ENCODE assay signal across 14 cellular contexts in the genomic region with DNA sequence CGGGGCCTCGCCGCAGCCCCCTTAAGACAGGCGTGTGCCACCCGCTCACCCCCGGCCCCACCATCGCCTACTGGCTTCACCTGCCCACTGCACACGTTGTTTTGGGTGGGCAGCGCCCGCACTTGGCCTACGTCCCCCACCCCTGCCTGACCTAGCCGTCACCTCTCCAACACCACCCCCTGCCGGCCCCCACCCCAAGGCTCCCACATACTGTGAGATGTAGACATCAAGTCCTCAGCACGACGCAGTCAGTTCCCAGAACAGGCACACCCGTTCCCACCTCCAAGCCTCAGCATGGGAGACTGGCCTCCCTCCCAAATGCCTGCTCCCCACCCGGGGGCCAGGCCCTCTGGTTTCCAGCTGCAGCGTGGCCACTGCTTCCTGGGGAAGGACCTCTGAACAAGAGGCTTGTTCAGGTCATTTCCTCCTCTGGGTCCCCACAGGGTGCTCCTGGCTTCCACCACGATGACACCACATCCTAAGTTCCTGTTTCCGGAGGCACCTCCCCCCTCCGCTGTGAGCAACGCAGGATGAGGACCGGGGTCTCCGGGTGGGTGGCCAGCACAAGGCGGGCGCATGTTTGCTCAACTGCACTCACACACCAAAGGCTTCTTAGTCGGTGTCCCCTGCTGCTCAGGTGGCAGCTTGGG. TPM values are rescaled to one million over a fixed set of nuclear protein-coding genes. Genes with fewer than 3 reads are reported as not detected.
A peak's percentile ranks its signal among the peaks of the same experiment; 100 is the strongest.
DNase-seq lines count a peak whose midpoint lies in the region; ATAC-seq and TF ChIP-seq lines count a peak whose summit lies in the region.
"Had no signal": no experiment of that assay in that cellular context is flagged by ENCODE, and none has a peak within 500 bp of the region (broad histone marks: within the 10 kb centered on the region; RNA-seq: fewer than 3 reads in every experiment).

No MANE protein-coding gene starts in this region.

- H3K4me3 Mint-ChIP-seq in T-helper 2 cell treated with Interferon-gamma antibody and Interleukin-4, amounts not matched to agents 5 μg/mL and 100 μg/mL, for 36 hours, result no peak overlapping the region

- H3K4me1 ChIP-seq in gastroesophageal sphincter (peaks cover 0 to 15% (median 0%) of the 10 kb centered on the region in 3 donors), spleen (peaks cover 4 to 28% (median 20%) of the 10 kb centered on the region in 6 donors), prostate gland (replicated peaks) (no peaks in the 10 kb centered on the region)

- H3K27ac ChIP-seq in gastroesophageal sphincter, result peak overlapping the region in 3 of 4 donors; percentile 62 to 68 (median 62)
- peak overlapping the region; percentile 2 to 74 (median 62) for H3K27ac ChIP-seq in spleen
- H3K27ac ChIP-seq in prostate gland, result no peak overlapping the region
- H3K27ac ChIP-seq: SJSA1 had no signal

- no peak overlapping the region for H3K4me3 ChIP-seq in gastroesophageal sphincter
- H3K4me3 ChIP-seq in spleen, result peak overlapping the region in 1 of 8 donors; percentile 37
- no peak overlapping the region for H3K4me3 ChIP-seq in prostate gland
- H3K4me3 ChIP-seq: SJSA1 had no signal

- H3K4me1 Mint-ChIP-seq in T-helper 2 cell treated with Interferon-gamma antibody and Interleukin-4, amounts not matched to agents 5 μg/mL and 100 μg/mL, for 36 hours (ENCODE audit: low read depth), result peaks cover 17% of the 10 kb centered on the region

- peak overlapping the region; percentile 36 for H3K27ac Mint-ChIP-seq in T-helper 2 cell treated with Interferon-gamma antibody and Interleukin-4, amounts not matched to agents 5 μg/mL and 100 μg/mL, for 36 hours

- 81% methylated on average over 11 of the region's 27 CpGs; no CpG with 5 or more reads in 1 of the 2 donors for WGBS in gastroesophageal sphincter (ENCODE audit: low coverage in 1 of 2), 2 donors
- 37 to 51% (median 49%) methylated on average over 21 to 27 of the region's 27 CpGs for WGBS in spleen, 5 donors
- WGBS in prostate gland, result 84% methylated on average over 27 of the region's 27 CpGs

- peak; percentile 14 for ATAC-seq in gastroesophageal sphincter
- no peak for ATAC-seq in HG03378 (IDR thresholded peaks at IDR 0.05; ENCODE audit: unreplicated experiment)

- H3K36me3 ChIP-seq in gastroesophageal sphincter (peaks cover 0 to 66% of the 10 kb centered on the region in 2 donors), spleen (peaks cover 0 to 43% (median 7%) of the 10 kb centered on the region in 6 donors), prostate gland (no peaks in the 10 kb centered on the region)

- peaks cover 7% of the 10 kb centered on the region for H3K36me3 Mint-ChIP-seq in T-helper 2 cell treated with Interferon-gamma antibody and Interleukin-4, amounts not matched to agents 5 μg/mL and 100 μg/mL, for 36 hours (ENCODE audit: low read depth)

- DNase-seq in T-helper 2 cell treated with Interferon-gamma antibody and Interleukin-4, amounts not matched to agents 5 μg/mL and 100 μg/mL, for 36 hours (ENCODE audit: low spot score), result no peak
- DNase-seq in T-helper 2 cell (no peak), UCSD-AML1 (lab: John Stamatoyannopoulos, UW; ENCODE audit: unreplicated experiment) (peak; percentile 71), spleen (peak; percentile 84), prostate gland (ENCODE audit: low spot score) (no peak), KG1 (lab: John Stamatoyannopoulos, UW) (no peak)
- DNase-seq: 8988T, DMS79 treated with DMSO at 0.1 percent for 48 hours, erythroblast, Karpas-422, NCI-H2227 treated with DMSO at 0.1 percent for 48 hours had no signal

- no peaks in the 10 kb centered on the region for H3K27me3 ChIP-seq in gastroesophageal sphincter
- H3K27me3 ChIP-seq in spleen (replicated peaks in 1 of 7), result no peaks in the 10 kb centered on the region
- H3K27me3 ChIP-seq in prostate gland (replicated peaks; ENCODE audit: insufficient read depth), result no peaks in the 10 kb centered on the region
- H3K27me3 ChIP-seq: SJSA1 had no signal

- H3K9me3 ChIP-seq in gastroesophageal sphincter (no peaks in the 10 kb centered on the region), spleen (peaks cover 0 to 5% (median 0%) of the 10 kb centered on the region in 8 donors), prostate gland (no peaks in the 10 kb centered on the region)
- H3K9me3 ChIP-seq: SJSA1 had no signal

- H3K27me3 Mint-ChIP-seq in T-helper 2 cell treated with Interferon-gamma antibody and Interleukin-4, amounts not matched to agents 5 μg/mL and 100 μg/mL, for 36 hours (ENCODE audit: low read depth), result no peaks in the 10 kb centered on the region

- intact Hi-C loops in spleen (cut with DNase I; ENCODE audit: low total_unique reads), result no loop called here
- intact Hi-C loops in prostate gland (cut with DNase I), result no loop called here

- TF ChIP-seq CTCF in gastroesophageal sphincter (IDR thresholded peaks at IDR 0.05) (no peak), spleen (IDR thresholded peaks at IDR 0.05 in 8 of 11, conservative IDR thresholded peaks at IDR 0.05 in 3 of 11) (no peak), prostate gland (IDR thresholded peaks at IDR 0.05) (no peak)

- TF ChIP-seq POLR2A in gastroesophageal sphincter (IDR thresholded peaks at IDR 0.05), result no peak
- no peak for TF ChIP-seq POLR2A in spleen (IDR thresholded peaks at IDR 0.05)
- no peak for TF ChIP-seq POLR2A in prostate gland (IDR thresholded peaks at IDR 0.05)

- H3K9me3 Mint-ChIP-seq in T-helper 2 cell treated with Interferon-gamma antibody and Interleukin-4, amounts not matched to agents 5 μg/mL and 100 μg/mL, for 36 hours, result no peaks in the 10 kb centered on the region

- no peak for TF ChIP-seq EP300 in gastroesophageal sphincter (IDR thresholded peaks at IDR 0.05)

RNA-seq across cellular contexts. Expression of gene DBN1, which starts 11.3 kb away (rescaled TPM):
- total RNA-seq in gastroesophageal sphincter, result 100 to 1,000 TPM in 3 of 4 donors, 10 to 100 TPM in 1; 87.1 to 154 (median 124) TPM
- total RNA-seq in spleen, result 10 to 100 TPM; 13.0 to 26.5 (median 17.6) TPM
- 10 to 100 TPM in 1 of 3 donors, 1 to 10 TPM in 2; 6.8 to 16.3 (median 7.6) TPM for polyA plus RNA-seq in spleen
- 10 to 100 TPM; 33.1 to 65.1 TPM for total RNA-seq in prostate gland

RNA-seq across cellular contexts. Expression of gene PRR7, which starts 15.5 kb away (rescaled TPM):
- total RNA-seq in gastroesophageal sphincter, result 1 to 10 TPM in 3 of 4 donors, not detected in 1; 1.6 to 2.7 (median 2.2) TPM
- total RNA-seq in spleen, result 1 to 10 TPM in 6 of 7 donors, not detected in 1; 2.6 to 5.3 (median 4.7) TPM
- polyA plus RNA-seq in spleen, result 1 to 10 TPM; 1.7 to 5.7 (median 3.9) TPM
- 10 to 100 TPM in 1 of 2 donors, 1 to 10 TPM in 1; 8.7 to 11.0 TPM for total RNA-seq in prostate gland

RNA-seq across cellular contexts. Expression of gene PDLIM7, which starts 35.3 kb away (rescaled TPM):
- total RNA-seq in gastroesophageal sphincter (100 to 1,000 TPM; 336 to 863 (median 437) TPM), spleen (100 to 1,000 TPM in 3 of 7 donors, 10 to 100 TPM in 4; 44.8 to 220 (median 86.4) TPM), prostate gland (100 to 1,000 TPM; 155 to 235 TPM)
- 100 to 1,000 TPM in 1 of 3 donors, 10 to 100 TPM in 2; 42.5 to 125 (median 59.2) TPM for polyA plus RNA-seq in spleen

RNA-seq across cellular contexts. Expression of gene GRK6, which starts 35.7 kb away (rescaled TPM):
- total RNA-seq in gastroesophageal sphincter, result 10 to 100 TPM; 20.7 to 42.3 (median 31.5) TPM
- 100 to 1,000 TPM; 114 to 170 (median 149) TPM for total RNA-seq in spleen
- polyA plus RNA-seq in spleen, result 10 to 100 TPM; 45.7 to 75.9 (median 55.3) TPM
- total RNA-seq in prostate gland, result 10 to 100 TPM; 28.6 to 32.4 TPM

RNA-seq across cellular contexts. Expression of gene DOK3, which starts 47.5 kb away (rescaled TPM):
- total RNA-seq in gastroesophageal sphincter (10 to 100 TPM in 1 of 4 donors, 1 to 10 TPM in 3; 6.1 to 16.6 (median 6.6) TPM), spleen (100 to 1,000 TPM; 111 to 231 (median 149) TPM), prostate gland (10 to 100 TPM in 1 of 2 donors, 1 to 10 TPM in 1; 5.0 to 10.4 TPM)
- polyA plus RNA-seq in spleen, result 100 to 1,000 TPM in 1 of 3 donors, 10 to 100 TPM in 2; 69.9 to 144 (median 98.4) TPM

Comparison
In these comparisons a context has a peak if more than half of its experiments do, and no peak if none do; other contexts are left out.
1. DNase-seq: peak in UCSD-AML1 (single experiment) and spleen (single experiment); none in T-helper 2 cell treated with Interferon-gamma antibody and Interleukin-4, amounts not matched to agents 5 μg/mL and 100 μg/mL, for 36 hours (single experiment), T-helper 2 cell (0 of 5), prostate gland (single experiment) and KG1 (single experiment).
2. H3K27ac ChIP-seq: peak in gastroesophageal sphincter (3 of 4) and spleen (8 of 8); none in prostate gland (0 of 2).